1 cellular context compared by ENCODE assay signal in genomic region chr22:37559901-37560681, GRCh38.
A peak's percentile ranks its signal among the peaks of the same experiment; 100 is the strongest.
TF ChIP-seq lines count a peak whose summit lies in the region.

Gene CDC42EP1, plus strand, starts transcription at chr22:37560480. Its CDS starts 5,870 bp downstream, at chr22:37566350.

TF ChIP-seq in HEK293, 187 proteins besides CTCF, POLR2A, EP300 and RAD21 (continued from another document and continues in another):
- TF ChIP-seq PRDM2 (tag by site-specific recombination; IDR thresholded peaks at IDR 0.05; ENCODE audit: borderline replicate concordance) = no peak
- TF ChIP-seq ZXDB (tag by site-specific recombination; IDR thresholded peaks at IDR 0.05) = 0 out of 2 replicates have a peak, but pooled peaks have one; percentile 23
- peak; percentile 87 for TF ChIP-seq ZIC2 (tag by site-specific recombination; IDR thresholded peaks at IDR 0.05)
- peak; percentile 42; the same call in 1 of the 2 replicates for TF ChIP-seq SP7 (tag by site-specific recombination; IDR thresholded peaks at IDR 0.05)
- TF ChIP-seq WT1 (tag by site-specific recombination; IDR thresholded peaks at IDR 0.05) = peak; percentile 38; the same call in 1 of the 2 replicates
- TF ChIP-seq GLIS2 (tag by site-specific recombination; IDR thresholded peaks at IDR 0.05) = peak; percentile 92
- TF ChIP-seq ZNF335 (tag by site-specific recombination; conservative IDR thresholded peaks at IDR 0.05) = peak; percentile 36
- no peak for TF ChIP-seq ZNF138 (tag by site-specific recombination; IDR thresholded peaks at IDR 0.05; ENCODE audit: borderline replicate concordance)
- TF ChIP-seq ZBTB48 (tag by site-specific recombination; IDR thresholded peaks at IDR 0.05) = 0 out of 2 replicates have a peak, but pooled peaks have one; percentile 68
- TF ChIP-seq KLF1 (tag by site-specific recombination; IDR thresholded peaks at IDR 0.05) = peak; percentile 60
- no peak for TF ChIP-seq PRDM1 (tag by site-specific recombination; IDR thresholded peaks at IDR 0.05)
- peak; percentile 90 for TF ChIP-seq ZBTB20 (tag by site-specific recombination; IDR thresholded peaks at IDR 0.05)
- 0 out of 2 replicates have a peak, but pooled peaks have one; percentile 26 for TF ChIP-seq KLF10 (tag by site-specific recombination; IDR thresholded peaks at IDR 0.05)
- TF ChIP-seq YY1 (tag by site-specific recombination; IDR thresholded peaks at IDR 0.05) = peak; percentile 29; the same call in 1 of the 2 replicates
- 0 out of 2 replicates have a peak, but pooled peaks have one; percentile 21 for TF ChIP-seq ZNF501 (tag by site-specific recombination; IDR thresholded peaks at IDR 0.05)
- no peak for TF ChIP-seq ZFP37 (tag by site-specific recombination; IDR thresholded peaks at IDR 0.05)
- no peak for TF ChIP-seq ZNF37A (tag by site-specific recombination; IDR thresholded peaks at IDR 0.05)
- TF ChIP-seq ZSCAN30 (tag by site-specific recombination; IDR thresholded peaks at IDR 0.05) = peak; percentile 59; the same call in 1 of the 2 replicates
- peak; percentile 35; the same call in 1 of the 2 replicates for TF ChIP-seq KLF16 (tag by site-specific recombination; IDR thresholded peaks at IDR 0.05)
- TF ChIP-seq ZNF549 (tag by site-specific recombination; IDR thresholded peaks at IDR 0.05) = no peak
- 0 out of 2 replicates have a peak, but pooled peaks have one; percentile 13 for TF ChIP-seq INSM2 (tag by site-specific recombination; IDR thresholded peaks at IDR 0.05)
- peak; percentile 12; the same call in 1 of the 2 replicates for TF ChIP-seq ZNF629 (tag by site-specific recombination; IDR thresholded peaks at IDR 0.05)
- TF ChIP-seq RBAK (tag by site-specific recombination; IDR thresholded peaks at IDR 0.05) = no peak
- peak; percentile 73 for TF ChIP-seq ZNF398 (tag by site-specific recombination; IDR thresholded peaks at IDR 0.05)
- peak; percentile 73 for TF ChIP-seq ZBTB17 (tag by site-specific recombination; IDR thresholded peaks at IDR 0.05)
- peak; percentile 35; the same call in 1 of the 2 replicates for TF ChIP-seq ZNF677 (tag by site-specific recombination; IDR thresholded peaks at IDR 0.05)
- peak; percentile 63; the same call in 1 of the 2 replicates for TF ChIP-seq BCL11B (tag by site-specific recombination; IDR thresholded peaks at IDR 0.05; ENCODE audit: low read depth)
- TF ChIP-seq GLIS1 (tag by site-specific recombination; IDR thresholded peaks at IDR 0.05) = peak; percentile 88
- TF ChIP-seq ZFP69B (tag by site-specific recombination; IDR thresholded peaks at IDR 0.05) = peak; percentile 61; the same call in 1 of the 2 replicates
- TF ChIP-seq ZNF610 (tag by site-specific recombination; IDR thresholded peaks at IDR 0.05; ENCODE audit: borderline replicate concordance) = 0 out of 2 replicates have a peak, but pooled peaks have one; percentile 20
- TF ChIP-seq ZBTB10 (tag by site-specific recombination; IDR thresholded peaks at IDR 0.05) = peak; percentile 71
- TF ChIP-seq KLF7 (tag by site-specific recombination; IDR thresholded peaks at IDR 0.05; ENCODE audit: borderline replicate concordance) = peak; percentile 47; the same call in 1 of the 2 replicates
- no peak for TF ChIP-seq ZNF354C (tag by site-specific recombination; IDR thresholded peaks at IDR 0.05; ENCODE audit: borderline replicate concordance, low read depth)
- TF ChIP-seq GLI4 (tag by site-specific recombination; IDR thresholded peaks at IDR 0.05) = no peak
- TF ChIP-seq ZNF660 (tag by site-specific recombination; IDR thresholded peaks at IDR 0.05) = peak; percentile 17; the same call in 1 of the 2 replicates
- TF ChIP-seq ZNF692 (tag by site-specific recombination; IDR thresholded peaks at IDR 0.05) = peak; percentile 76; the same call in 1 of the 2 replicates
- 0 out of 2 replicates have a peak, but pooled peaks have one; percentile 17 for TF ChIP-seq ZNF449 (tag by site-specific recombination; IDR thresholded peaks at IDR 0.05)
- peak; percentile 32; the same call in 1 of the 2 replicates for TF ChIP-seq HIC1 (tag by site-specific recombination; IDR thresholded peaks at IDR 0.05)
- peak; percentile 66 for TF ChIP-seq IKZF3 (tag by site-specific recombination; IDR thresholded peaks at IDR 0.05)
- peak; percentile 76 for TF ChIP-seq KLF17 (tag by site-specific recombination; IDR thresholded peaks at IDR 0.05)
- 0 out of 2 replicates have a peak, but pooled peaks have one; percentile 11 for TF ChIP-seq ZFHX2 (tag by site-specific recombination; conservative IDR thresholded peaks at IDR 0.05)
